In the genomic region with DNA sequence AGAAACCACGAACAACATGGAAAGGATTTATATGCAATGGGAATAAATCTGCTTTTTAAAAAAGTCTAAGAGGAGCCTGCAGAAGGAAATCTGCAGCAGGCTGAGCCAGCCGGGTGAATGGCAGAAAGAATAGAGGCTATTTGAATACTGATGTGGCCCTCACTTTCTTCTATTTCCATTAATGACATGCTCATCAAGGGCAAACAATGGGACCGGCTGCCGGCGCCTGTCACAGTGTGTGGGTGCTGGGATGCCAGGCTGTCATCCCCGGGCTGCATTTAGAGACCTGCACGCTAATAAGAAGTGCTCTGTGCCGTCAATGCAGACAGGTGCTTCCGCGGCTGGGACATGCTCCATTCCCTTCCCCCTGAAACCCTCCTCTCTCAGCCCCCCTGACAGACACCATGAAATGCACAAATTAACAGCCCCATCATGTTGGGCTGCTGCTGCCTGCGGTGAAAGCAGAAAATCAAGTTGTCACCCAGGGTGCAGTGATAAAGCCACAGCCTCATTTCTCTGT, we compare ENCODE assay signal across 14 cellular contexts.
DNase-seq lines count a peak whose midpoint lies in the region; ATAC-seq and TF ChIP-seq lines count a peak whose summit lies in the region.
"Had no signal": no experiment of that assay in that cellular context is flagged by ENCODE, and none has a peak within 500 bp of the region (broad histone marks: within the 10 kb centered on the region; RNA-seq: fewer than 3 reads in every experiment).

No MANE protein-coding gene starts in this region.

- no peak for ATAC-seq in upper lobe of right lung
- no peak for ATAC-seq in upper lobe of left lung (ENCODE audit: low FRiP score in 2 of 2)
- ATAC-seq: HepG2 had no signal

- no peak for TF ChIP-seq EP300 in upper lobe of left lung (IDR thresholded peaks at IDR 0.05)

- no peaks in the 10 kb centered on the region for H3K4me1 ChIP-seq in upper lobe of right lung
- H3K4me1 ChIP-seq in upper lobe of left lung, result no peaks in the 10 kb centered on the region

- DNase-seq in NCI-H2081 (lab: John Stamatoyannopoulos, UW) (peak; percentile 61 to 82), NCI-H2081 treated with DMSO at 0.1 percent for 48 hours (lab: John Stamatoyannopoulos, UW) (no peak), SHP77 (lab: John Stamatoyannopoulos, UW) (peak; percentile 58 to 76), iPS-NIHi7 (ENCODE audit: extremely low spot score) (peak; percentile 39), superior temporal gyrus (ENCODE audit: extremely low spot score) (peak; percentile 91), upper lobe of right lung (no peak), germinal center (ENCODE audit: low spot score) (no peak), upper lobe of left lung (no peak)
- DNase-seq: activated CD8-positive, alpha-beta memory T cell treated with anti-CD3 and anti-CD28 coated beads for 24 hours; activated effector memory CD4-positive, alpha-beta T cell treated with anti-CD3 and anti-CD28 coated beads, Interleukin-2, amount 50 U/mL, for 16 hours; CD8-positive, alpha-beta memory T cell; GF-D8; stimulated activated CD4-positive, alpha-beta T cell treated with anti-CD3 and anti-CD28 coated beads, Interleukin-4, amount 100 ng/mL, for 24 hours had no signal

- 85 to 86% methylated on average over 7 to 11 of the region's 11 CpGs for WGBS in upper lobe of left lung, 2 donors

- no peak overlapping the region for H3K27ac ChIP-seq in upper lobe of right lung
- H3K27ac ChIP-seq in upper lobe of left lung, result no peak overlapping the region

- no peaks in the 10 kb centered on the region for H3K9me3 ChIP-seq in upper lobe of right lung
- no peaks in the 10 kb centered on the region for H3K9me3 ChIP-seq in upper lobe of left lung

- peaks cover 4% of the 10 kb centered on the region for H3K36me3 ChIP-seq in upper lobe of right lung
- peaks cover 0 to 3% (median 0%) of the 10 kb centered on the region in 4 donors for H3K36me3 ChIP-seq in upper lobe of left lung

- intact Hi-C loops in upper lobe of right lung (cut with DNase I), result no loop called here

- TF ChIP-seq CTCF in upper lobe of right lung (IDR thresholded peaks at IDR 0.05) (no peak), upper lobe of left lung (IDR thresholded peaks at IDR 0.05) (no peak)

- H3K4me3 ChIP-seq in upper lobe of right lung (no peak overlapping the region), upper lobe of left lung (no peak overlapping the region)

- TF ChIP-seq POLR2A in upper lobe of left lung (IDR thresholded peaks at IDR 0.05), result no peak

- H3K27me3 ChIP-seq in upper lobe of right lung (no peaks in the 10 kb centered on the region), upper lobe of left lung (no peaks in the 10 kb centered on the region)

Comparison
In these comparisons a context has a peak if more than half of its experiments do, and no peak if none do; other contexts are left out.
1. DNase-seq: peak in NCI-H2081 (2 of 2), SHP77 (2 of 2), iPS-NIHi7 (single experiment) and superior temporal gyrus (single experiment); none in NCI-H2081 treated with DMSO at 0.1 percent for 48 hours (single experiment), upper lobe of right lung (single experiment), germinal center (single experiment) and upper lobe of left lung (0 of 2).